ENCODE assay signal across 8 cellular contexts in genomic region chr18:41906528-41907256, GRCh38. TPM values are rescaled to one million over a fixed set of nuclear protein-coding genes. Genes with fewer than 3 reads are reported as not detected.
DNase-seq lines count a peak whose midpoint lies in the region; ATAC-seq, FAIRE-seq and TF ChIP-seq lines count a peak whose summit lies in the region.

No MANE protein-coding gene starts in this region.

- H2AFZ ChIP-seq in OCI-LY3 (ENCODE audit: low read depth, low read length), result peak overlapping the region; percentile 57
- H2AFZ ChIP-seq in GM12878 (ENCODE audit: control insufficient read depth, low read depth, low read length), result no peak overlapping the region

- H3K4me1 ChIP-seq in OCI-LY3 (ENCODE audit: low read length) (peaks cover 10% of the 10 kb centered on the region), GM12878 (ENCODE audit: control insufficient read depth, insufficient read depth, low read length) (peaks cover 5% of the 10 kb centered on the region; the same call in 1 of the 2 replicates)

- WGBS in GM12878 (ENCODE audit: insufficient coverage, insufficient replicate concordance, low lambda C conversion rate, missing lambda C conversion rate), result 61% methylated on average over 7 of the region's 7 CpGs

- TF ChIP-seq POLR2A in GM12878 (IDR thresholded peaks at IDR 0.05; ENCODE audit: low read depth, low read length), result no peak

- peak; percentile 83 for TF ChIP-seq RAD21 in GM12878 (IDR thresholded peaks at IDR 0.05; ENCODE audit: insufficient read depth, low read depth, low read length)

- H3K27me3 ChIP-seq in OCI-LY3 (ENCODE audit: low read depth, low read length), result no peaks in the 10 kb centered on the region
- H3K27me3 ChIP-seq in GM12878 (replicated peaks in 1 of 2; ENCODE audit: control insufficient read depth in 2 of 2, insufficient read depth in 2 of 2, low read length in 1 of 2), result no peaks in the 10 kb centered on the region
- H3K27me3 ChIP-seq in kidney epithelial cell (ENCODE audit: control insufficient read depth, insufficient read depth, low read length), result no peaks in the 10 kb centered on the region

- TF ChIP-seq CTCF in OCI-LY3 (IDR thresholded peaks at IDR 0.05; ENCODE audit: low read depth, low read length) (peak; percentile 96), GM12878 (IDR thresholded peaks at IDR 0.05 in 2 of 3, conservative IDR thresholded peaks at IDR 0.05 in 1 of 3; ENCODE audit: control insufficient read depth in 2 of 3, extremely low read depth in 1 of 3, insufficient read depth in 1 of 3, low read depth in 3 of 3, low read length in 3 of 3) (peak; percentile 47 to 70 (median 60)), kidney epithelial cell (IDR thresholded peaks at IDR 0.05; ENCODE audit: insufficient read depth, low read length, poor library complexity, severe bottlenecking) (peak; percentile 51)

- no TSS peak for BruUV-seq in GM12878 (replicated peaks; lab: Mats Ljungman, UMichigan)

- H3K4me3 ChIP-seq in OCI-LY3 (ENCODE audit: low read length), result peak overlapping the region; percentile 41
- no peak overlapping the region for H3K4me3 ChIP-seq in GM12878
- no peak overlapping the region for H3K4me3 ChIP-seq in kidney epithelial cell (ENCODE audit: low read depth, low read length)

- H3K9me3 ChIP-seq in OCI-LY3 (ENCODE audit: insufficient read depth, low read length), result no peaks in the 10 kb centered on the region
- H3K9me3 ChIP-seq in GM12878 (replicated peaks; ENCODE audit: control insufficient read depth, insufficient read depth, low read length), result no peaks in the 10 kb centered on the region

- no peak overlapping the region for H3K9ac ChIP-seq in OCI-LY3 (ENCODE audit: low read length)
- H3K9ac ChIP-seq in GM12878 (ENCODE audit: control insufficient read depth, insufficient read depth, low read length), result no peak overlapping the region

- in situ Hi-C loops in GM12878 (cut with MboI), result loop anchor here (10.0 kb wide), 1 partner anchor 972 kb away; no protein-coding TSS in a partner anchor

- TF ChIP-seq EP300 in GM12878 (IDR thresholded peaks at IDR 0.05; ENCODE audit: borderline replicate concordance in 1 of 2, control insufficient read depth in 1 of 2, low read depth in 2 of 2, low read length in 2 of 2), result peak; percentile 39 to 64; a peak in 1 of 4 replicates

- H4K20me1 ChIP-seq in OCI-LY3 (ENCODE audit: insufficient read depth, low read length) (no peaks in the 10 kb centered on the region), GM12878 (ENCODE audit: control insufficient read depth, insufficient read depth) (no peaks in the 10 kb centered on the region)

- H3K36me3 ChIP-seq in OCI-LY3 (replicated peaks; ENCODE audit: low read depth, low read length) (no peaks in the 10 kb centered on the region), GM12878 (ENCODE audit: control insufficient read depth in 2 of 2, insufficient read depth in 2 of 2, low read length in 1 of 2) (no peaks in the 10 kb centered on the region), kidney epithelial cell (ENCODE audit: control insufficient read depth, insufficient read depth, low read length) (no peaks in the 10 kb centered on the region)

- no peaks in the 10 kb centered on the region for H3K79me2 ChIP-seq in OCI-LY3 (ENCODE audit: low read length)
- H3K79me2 ChIP-seq in GM12878 (ENCODE audit: control insufficient read depth, insufficient read depth, low read length), result no peaks in the 10 kb centered on the region

- H3K4me2 ChIP-seq in OCI-LY3 (ENCODE audit: low read length) (peak overlapping the region; percentile 65), GM12878 (ENCODE audit: control insufficient read depth, insufficient read depth) (no peak overlapping the region)

- CTCF ChIA-PET in GM12878 (lab: Yijun Ruan, JAX), result interaction anchor here (1.3 to 2.1 kb wide), 2 partner anchors 16 to 18 kb away, joined by 4 to 6 read pairs; no protein-coding TSS in a partner anchor

- peak; percentile 1 for DNase-seq in activated effector memory CD4-positive, alpha-beta T cell treated with Interleukin-2 at 50 U/mL for 16 hours
- DNase-seq in activated effector memory CD4-positive, alpha-beta T cell treated with anti-CD3 and anti-CD28 coated beads, Interleukin-2, amount 50 U/mL, for 16 hours, result no peak
- DNase-seq in HS-27A (ENCODE audit: low read depth) (peak; percentile 20), GM12878 (ENCODE audit: low read depth, low spot score) (peak; percentile 33), kidney epithelial cell (ENCODE audit: low read depth) (peak; percentile 7)
- DNase-seq in stimulated activated naive CD4-positive, alpha-beta T cell (lab: John Stamatoyannopoulos, UW), result peak in 4 of 6 experiments; percentile 1 to 73 (median 56)

- SMC1A ChIA-PET in GM12878 (lab: Charles Lee; ENCODE audit: uncharacterized antibody, unreplicated experiment), result interaction anchor here (1.7 kb wide), 1 partner anchor 972 kb away, joined by 6 read pairs; no protein-coding TSS in a partner anchor

- intact Hi-C loops in GM12878 (cut with micrococcal nuclease; ENCODE audit: unreplicated experiment), result loop anchor here (1.0 to 5.0 kb wide), 3 partner anchors 139 to 971 kb away; no protein-coding TSS in a partner anchor

- RAD21 ChIA-PET in GM12878 (lab: Charles Lee; ENCODE audit: unreplicated experiment), result no interaction called here

- POLR2A ChIA-PET in GM12878 (lab: Charles Lee), result no interaction called here

- H3K27ac ChIP-seq in OCI-LY3 (ENCODE audit: low read length), result no peak overlapping the region
- no peak overlapping the region for H3K27ac ChIP-seq in GM12878 (ENCODE audit: control insufficient read depth, insufficient read depth)

- peak; percentile 89 for FAIRE-seq in GM12878 (lab: Jason Lieb, UNC)

- ATAC-seq in GM21528 (IDR thresholded peaks at IDR 0.05; ENCODE audit: low FRiP score, unreplicated experiment) (peak; percentile 95), GM12878 (peak; percentile 97)

TF ChIP-seq in GM12878, 131 proteins besides CTCF, POLR2A, EP300 and RAD21 (continues in another document):
- TF ChIP-seq PAX5 (IDR thresholded peaks at IDR 0.05; ENCODE audit: borderline replicate concordance, low read depth, low read length), result 0 out of 2 replicates have a peak, but pooled peaks have one; percentile 30
- TF ChIP-seq POU2F2 (IDR thresholded peaks at IDR 0.05; ENCODE audit: borderline replicate concordance, low read depth, low read length), result peak; percentile 49; the same call in 1 of the 3 replicates
- TF ChIP-seq CHD2 (IDR thresholded peaks at IDR 0.05; ENCODE audit: borderline replicate concordance, low read depth, low read length), result no peak
- peak; percentile 97 for TF ChIP-seq RUNX3 (IDR thresholded peaks at IDR 0.05; ENCODE audit: low read length)
- peak; percentile 78; the same call in 1 of the 2 replicates for TF ChIP-seq SPI1 (IDR thresholded peaks at IDR 0.05; ENCODE audit: borderline replicate concordance, insufficient read depth, low read depth, low read length)
- peak; percentile 88 for TF ChIP-seq MLLT1 (IDR thresholded peaks at IDR 0.05)
- no peak for TF ChIP-seq NFYA (IDR thresholded peaks at IDR 0.05; ENCODE audit: borderline replicate concordance, low read depth, low read length)
- peak; percentile 83 for TF ChIP-seq CBFB (IDR thresholded peaks at IDR 0.05; ENCODE audit: low read depth)
- TF ChIP-seq IRF4 (IDR thresholded peaks at IDR 0.05; ENCODE audit: low read depth, low read length), result 0 out of 2 replicates have a peak, but pooled peaks have one; percentile 20
- TF ChIP-seq, protein P1, sequence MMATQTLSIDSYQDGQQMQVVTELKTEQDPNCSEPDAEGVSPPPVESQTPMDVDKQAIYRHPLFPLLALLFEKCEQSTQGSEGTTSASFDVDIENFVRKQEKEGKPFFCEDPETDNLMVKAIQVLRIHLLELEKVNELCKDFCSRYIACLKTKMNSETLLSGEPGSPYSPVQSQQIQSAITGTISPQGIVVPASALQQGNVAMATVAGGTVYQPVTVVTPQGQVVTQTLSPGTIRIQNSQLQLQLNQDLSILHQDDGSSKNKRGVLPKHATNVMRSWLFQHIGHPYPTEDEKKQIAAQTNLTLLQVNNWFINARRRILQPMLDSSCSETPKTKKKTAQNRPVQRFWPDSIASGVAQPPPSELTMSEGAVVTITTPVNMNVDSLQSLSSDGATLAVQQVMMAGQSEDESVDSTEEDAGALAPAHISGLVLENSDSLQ (IDR thresholded peaks at IDR 0.05), result no peak
- no peak for TF ChIP-seq KLF5 (IDR thresholded peaks at IDR 0.05; ENCODE audit: partially characterized antibody)
- 0 out of 2 replicates have a peak, but pooled peaks have one; percentile 44 for TF ChIP-seq RCOR1 (conservative IDR thresholded peaks at IDR 0.05; ENCODE audit: low read depth, low read length)
- no peak for TF ChIP-seq SMAD1 (IDR thresholded peaks at IDR 0.05; ENCODE audit: low read depth, partially characterized antibody)

RNA-seq across cellular contexts. Expression of gene PIK3C3, which starts 48.3 kb away (rescaled TPM):
- 376 and 389 TPM in 2 replicates for total RNA-seq in GM12878 (2013; cell fraction: nucleolus; rRNA removed)
- total RNA-seq in GM12878 (2014; rRNA removed) (14.4 and 24.7 TPM in 2 replicates), GM12878 (2014; rRNA removed; fragmentation: Illumina TruSeq; extraction: Trizol) (30.8 and 37.4 TPM in 2 replicates), GM12878 (2021) (33.8 and 33.9 TPM in 2 replicates), kidney epithelial cell (58.7 and 66.9 TPM in 2 replicates)
- 30.6 TPM for polyA plus RNA-seq in GM12878 (2011; ENCODE audit: low read depth)
- polyA plus RNA-seq in GM12878 (2011; rRNA removed) (131 and 208 TPM in 2 replicates), GM12878 (2014; fragmentation: Illumina TruSeq; extraction: Trizol) (26.6 and 34.2 TPM in 2 replicates), GM12878 (2014; fragmentation: Nextera tagmentation; extraction: Ambion mirVana) (10 to 100 TPM; 20.1 to 37.7 TPM), GM12878 (2014; rRNA removed) (22.5 and 24.0 TPM in 2 replicates), GM12878 (2016; fragmentation: Nextera tagmentation; extraction: Ambion mirVana) (10 to 100 TPM; 41.8 to 42.6 TPM)
- 59.0 and 78.0 TPM in 2 replicates for polyA plus RNA-seq in GM12878 (2011; cell fraction: cytosol; rRNA removed)
- 118 and 123 TPM in 2 replicates for polyA plus RNA-seq in GM12878 (2011; cell fraction: nucleus; rRNA removed)
- 36.9 and 52.3 TPM in 2 replicates for polyA plus RNA-seq in GM12878 (2012)
- polyA minus RNA-seq in GM12878 (2011; rRNA and poly(A)+ RNA removed), result 164 and 202 TPM in 2 replicates
- polyA minus RNA-seq in GM12878 (2011; cell fraction: cytosol; rRNA and poly(A)+ RNA removed), result 30.2 and 36.2 TPM in 2 replicates
- polyA minus RNA-seq in GM12878 (2011; cell fraction: nucleus; rRNA and poly(A)+ RNA removed), result 163 and 245 TPM in 2 replicates
